ENCODE assay signal across 24 cellular contexts in the genomic region with DNA sequence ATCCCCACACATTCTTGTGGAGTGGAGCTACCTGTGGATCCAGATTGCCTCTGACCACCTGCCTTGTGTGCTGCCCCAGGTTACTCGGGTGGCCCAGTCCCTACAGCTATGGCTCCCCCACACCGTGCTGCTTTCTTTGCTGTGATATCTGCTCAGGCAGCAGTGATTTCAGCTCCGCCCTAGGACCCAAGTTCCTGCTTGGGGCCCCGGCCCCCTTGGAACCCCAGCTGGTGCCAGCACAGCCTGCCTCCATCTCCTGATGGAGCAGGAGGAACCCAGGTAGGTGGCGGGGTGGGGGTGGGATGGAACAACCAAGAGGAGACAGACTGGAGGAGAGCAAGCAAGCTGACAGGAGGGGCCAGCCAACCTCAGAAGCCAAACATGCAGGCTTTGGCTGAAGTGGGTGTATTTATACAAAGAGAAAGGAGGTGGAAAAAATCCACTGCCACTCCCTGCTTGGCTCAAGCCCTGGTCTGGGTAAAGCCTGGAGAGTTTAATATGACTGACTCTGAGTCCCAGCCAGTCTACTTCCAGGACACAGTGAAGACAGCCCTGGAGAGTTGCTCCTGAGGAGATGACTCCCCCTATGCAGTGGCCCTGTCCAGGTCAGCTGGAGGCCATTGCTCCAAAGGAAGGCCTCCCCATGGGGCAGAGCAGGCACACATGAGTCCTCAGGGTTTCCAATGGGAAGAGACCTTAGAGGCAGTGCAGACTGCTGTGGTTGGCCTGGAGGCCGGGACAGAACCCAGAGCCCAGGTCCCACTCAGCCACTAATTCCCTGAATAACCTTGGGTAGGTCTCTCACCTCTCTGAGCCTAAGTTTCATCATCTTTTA.
"Had no signal": no experiment of that assay in that cellular context is flagged by ENCODE, and none has a peak within 500 bp of the region (broad histone marks: within the 10 kb centered on the region; RNA-seq: fewer than 3 reads in every experiment).

No MANE protein-coding gene starts in this region.

- ATAC-seq: activated CD4-positive, CD25-positive, alpha-beta regulatory T cell treated with anti-CD3 and anti-CD28 coated beads, Interleukin-2, amount 50 U/mL, for 24 hours; activated CD8-positive, alpha-beta memory T cell treated with anti-CD3 and anti-CD28 coated beads, Interleukin-2, amount 10 ng/mL, durations not matched to agents 7 days and 5 days; activated naive CD4-positive, alpha-beta T cell treated with anti-CD3 and anti-CD28 coated beads, Interleukin-2, amount 50 U/mL, for 72 hours; SK-N-SH treated with all-trans-retinoic acid at 6 μM for 48 hours had no signal

- H3K27me3 ChIP-seq: Peyer's patch, SJSA1 had no signal

- H3K27ac ChIP-seq: KMS-11, Peyer's patch, SJSA1 had no signal

- H3K4me2 ChIP-seq: KMS-11 had no signal

- DNase-seq: activated CD4-positive, alpha-beta T cell treated with anti-CD3 and anti-CD28 coated beads for 4 hours; activated CD4-positive, alpha-beta T cell treated with anti-CD3 and anti-CD28 coated beads, Interleukin-2, amount 50 U/mL, for 48 hours; activated CD8-positive, alpha-beta memory T cell treated with anti-CD3 and anti-CD28 coated beads, Interleukin-2, amount 10 ng/mL, durations not matched to agents 7 days and 5 days; activated effector memory CD4-positive, alpha-beta T cell treated with Interleukin-2 at 50 U/mL for 16 hours; activated naive CD4-positive, alpha-beta T cell treated with Interleukin-2 at 50 U/mL for 16 hours; activated T-cell treated with anti-CD3 and anti-CD28 coated beads, Interleukin-2, amount 50 U/mL, for 24 hours; amygdala; cerebellar nuclear complex; MM.1S; NCI-H1105; NCI-H1436; NCI-H1694 treated with DMSO at 0.1 percent for 48 hours; NCI-H2081; NCI-H510A treated with DMSO at 0.1 percent for 48 hours; NCI-H69; NK-92 treated with Interleukin-12 subunit alpha and Interleukin-12 subunit beta, amount 100 ng/mL, for 24 hours; OCI-M1; Peyer's patch; SHP77 had no signal

- H3K4me1 ChIP-seq: Peyer's patch, SJSA1 had no signal

- H3K9me3 ChIP-seq: Peyer's patch, SJSA1 had no signal

- H3K9ac ChIP-seq: KMS-11 had no signal

- H3K4me3 ChIP-seq: Peyer's patch, SJSA1 had no signal

- H3K36me3 ChIP-seq: Peyer's patch, SJSA1 had no signal
